8 cellular contexts compared by ENCODE assay signal in genomic region chr14:72516936-72517408, GRCh38.
DNase-seq lines count a peak whose midpoint lies in the region; ATAC-seq and TF ChIP-seq lines count a peak whose summit lies in the region.

No MANE protein-coding gene starts in this region.

- no peaks in the 10 kb centered on the region for H3K27me3 ChIP-seq in GM23338 (ENCODE audit: insufficient read depth)
- H3K27me3 ChIP-seq in esophagus squamous epithelium = peaks cover 0 to 7% (median 0%) of the 10 kb centered on the region in 4 donors

- no peak overlapping the region for H3K27ac ChIP-seq in GM23338 (ENCODE audit: low read depth)
- no peak overlapping the region for H3K27ac ChIP-seq in esophagus squamous epithelium

- H3K36me3 Mint-ChIP-seq in GM23338 (ENCODE audit: low read depth) (no peaks in the 10 kb centered on the region), nephron (ENCODE audit: low read depth) (peaks cover 6% of the 10 kb centered on the region)

- peaks cover 6% of the 10 kb centered on the region for H3K27me3 Mint-ChIP-seq in GM23338 (ENCODE audit: insufficient read depth, low read depth, poor library complexity)
- no peaks in the 10 kb centered on the region for H3K27me3 Mint-ChIP-seq in nephron (ENCODE audit: low read depth)
- H3K27me3 Mint-ChIP-seq in stimulated activated naive CD8-positive, alpha-beta T cell treated with anti-CD3 and anti-CD28 coated beads, Interleukin-15, amount 100 ng/mL, for 72 hours = peaks cover 21% of the 10 kb centered on the region

- H4K20me1 ChIP-seq in GM23338 (replicated peaks; ENCODE audit: insufficient read depth) = no peaks in the 10 kb centered on the region

- no peak overlapping the region for H3K4me3 ChIP-seq in GM23338
- no peak overlapping the region for H3K4me3 ChIP-seq in esophagus squamous epithelium

- no peak overlapping the region for H3K4me2 ChIP-seq in GM23338

- no peak overlapping the region for H2AFZ ChIP-seq in GM23338

- DNase-seq in Ammon's horn (ENCODE audit: low spot score) (peak; percentile 87), GM23338 (ENCODE audit: low spot score) (peak; percentile 84), NOMO-1 treated with dmso at 0.1 percent for 144 hours (lab: John Stamatoyannopoulos, UW; ENCODE audit: unreplicated experiment) (peak; percentile 72), activated T-cell treated with anti-CD3 and anti-CD28 coated beads for 4 hours (peak; percentile 69), esophagus squamous epithelium (lab: John Stamatoyannopoulos, UW) (no peak)
- DNase-seq in stimulated activated naive CD8-positive, alpha-beta T cell treated with anti-CD3 and anti-CD28 coated beads, Interleukin-15, amount 100 ng/mL, for 72 hours = peak; percentile 68 to 76

- H3K4me3 Mint-ChIP-seq in GM23338 (no peak overlapping the region), nephron (peak overlapping the region in 2 of 3 experiments; percentile 21 to 34)
- no peak overlapping the region for H3K4me3 Mint-ChIP-seq in stimulated activated naive CD8-positive, alpha-beta T cell treated with anti-CD3 and anti-CD28 coated beads, Interleukin-15, amount 100 ng/mL, for 72 hours

- no peaks in the 10 kb centered on the region for H3K9me2 ChIP-seq in GM23338 (ENCODE audit: insufficient read depth)

- intact Hi-C loops in esophagus squamous epithelium (cut with DNase I) = loop anchor here (5.0 kb wide), 2 partner anchors 390 to 430 kb away; no protein-coding TSS in a partner anchor

- H3K9me3 ChIP-seq in esophagus squamous epithelium = no peaks in the 10 kb centered on the region

- H3K36me3 ChIP-seq in GM23338 (ENCODE audit: insufficient read depth) (no peaks in the 10 kb centered on the region), esophagus squamous epithelium (no peaks in the 10 kb centered on the region)

- TF ChIP-seq CTCF in GM23338 (conservative IDR thresholded peaks at IDR 0.05; ENCODE audit: low read depth in 2 of 2) = peak; percentile 86 to 88
- peak; percentile 75 to 91 (median 83) for TF ChIP-seq CTCF in esophagus squamous epithelium (IDR thresholded peaks at IDR 0.05)
- peak; percentile 86 to 95 (median 94) for TF ChIP-seq CTCF in nephron (IDR thresholded peaks at IDR 0.05; ENCODE audit: unreplicated experiment in 3 of 3)

- H3K9me3 Mint-ChIP-seq in GM23338 (peaks cover 12% of the 10 kb centered on the region), nephron (peaks cover 14% of the 10 kb centered on the region)
- peaks cover 13 to 15% of the 10 kb centered on the region in 2 donors for H3K9me3 Mint-ChIP-seq in stimulated activated naive CD8-positive, alpha-beta T cell treated with anti-CD3 and anti-CD28 coated beads, Interleukin-15, amount 100 ng/mL, for 72 hours

- H3K79me2 ChIP-seq in GM23338 (replicated peaks; ENCODE audit: insufficient read depth) = no peaks in the 10 kb centered on the region

- H3F3A ChIP-seq in GM23338 (replicated peaks; ENCODE audit: low read depth) = no peaks in the 10 kb centered on the region

- H3K27ac Mint-ChIP-seq in GM23338 (no peak overlapping the region), nephron (peak overlapping the region; percentile 11 to 89 (median 85))
- no peak overlapping the region for H3K27ac Mint-ChIP-seq in stimulated activated naive CD8-positive, alpha-beta T cell treated with anti-CD3 and anti-CD28 coated beads, Interleukin-15, amount 100 ng/mL, for 72 hours

- WGBS in esophagus squamous epithelium, 2 donors = 40 to 45% methylated on average over 5 of the region's 5 CpGs

- H3K4me1 Mint-ChIP-seq in GM23338 (no peaks in the 10 kb centered on the region), nephron (peaks cover 31% of the 10 kb centered on the region)
- peaks cover 56% of the 10 kb centered on the region for H3K4me1 Mint-ChIP-seq in stimulated activated naive CD8-positive, alpha-beta T cell treated with anti-CD3 and anti-CD28 coated beads, Interleukin-15, amount 100 ng/mL, for 72 hours

- TF ChIP-seq POLR2A in esophagus squamous epithelium (IDR thresholded peaks at IDR 0.05) = no peak

- no peaks in the 10 kb centered on the region for H3K4me1 ChIP-seq in GM23338 (ENCODE audit: insufficient read depth)
- peaks cover 0 to 18% (median 0%) of the 10 kb centered on the region in 3 donors for H3K4me1 ChIP-seq in esophagus squamous epithelium

- ATAC-seq in GM23338 (peak; percentile 74), GM19397 (IDR thresholded peaks at IDR 0.05; ENCODE audit: unreplicated experiment) (no peak)
- no peak for ATAC-seq in stimulated activated naive CD8-positive, alpha-beta T cell treated with anti-CD3 and anti-CD28 coated beads, Interleukin-15, amount 100 ng/mL, for 72 hours

TF ChIP-seq in GM23338, 12 proteins besides CTCF, POLR2A, EP300 and RAD21:
- TF ChIP-seq CREB1 (CRISPR knock-in tag; IDR thresholded peaks at IDR 0.05; ENCODE audit: low read depth) (0 out of 2 replicates have a peak, but pooled peaks have one; percentile 11), EZH2phosphoT487 (IDR thresholded peaks at IDR 0.05; ENCODE audit: unreplicated experiment) (no peak)

Comparison
In these comparisons a context has a peak if more than half of its experiments do, and no peak if none do; other contexts are left out.
1. H3K27ac Mint-ChIP-seq: peak in nephron (3 of 3); none in GM23338 (single experiment) and stimulated activated naive CD8-positive, alpha-beta T cell treated with anti-CD3 and anti-CD28 coated beads, Interleukin-15, amount 100 ng/mL, for 72 hours (0 of 2).
2. H3K4me3 Mint-ChIP-seq: peak in nephron (2 of 3); none in GM23338 (single experiment) and stimulated activated naive CD8-positive, alpha-beta T cell treated with anti-CD3 and anti-CD28 coated beads, Interleukin-15, amount 100 ng/mL, for 72 hours (0 of 2).
3. Peak in every context shown above with its lines, with median percentiles within 50 percentile points of each other: CTCF ChIP-seq.